18 cellular contexts compared by ENCODE assay signal in genomic region chr4:37482236-37482635, GRCh38.
DNase-seq lines count a peak whose midpoint lies in the region; ATAC-seq, FAIRE-seq and TF ChIP-seq lines count a peak whose summit lies in the region.
"Had no signal": no experiment of that assay in that cellular context is flagged by ENCODE, and none has a peak within 500 bp of the region (broad histone marks: within the 10 kb centered on the region; RNA-seq: fewer than 3 reads in every experiment).

No MANE protein-coding gene starts in this region.

- H3K4me1 ChIP-seq in Peyer's patch: peaks cover 0 to 12% (median 0%) of the 10 kb centered on the region in 4 donors
- H3K4me1 ChIP-seq in kidney (ENCODE audit: control insufficient read depth in 1 of 2, insufficient read depth in 1 of 2, low read depth in 1 of 2, low read length in 2 of 2): peaks cover 8 to 29% of the 10 kb centered on the region in 2 donors
- peaks cover 0 to 40% (median 27%) of the 10 kb centered on the region in 5 donors for H3K4me1 ChIP-seq in subcutaneous abdominal adipose tissue (ENCODE audit: control insufficient read depth in 5 of 5, insufficient read depth in 5 of 5, low read length in 5 of 5)
- no peaks in the 10 kb centered on the region for H3K4me1 ChIP-seq in adrenal gland (replicated peaks in 1 of 2)

- no peaks in the 10 kb centered on the region for H3K27me3 ChIP-seq in Peyer's patch
- no peaks in the 10 kb centered on the region for H3K27me3 ChIP-seq in subcutaneous abdominal adipose tissue (ENCODE audit: control insufficient read depth in 5 of 5, insufficient read depth in 4 of 5, low read length in 5 of 5)
- no peaks in the 10 kb centered on the region for H3K27me3 ChIP-seq in adrenal gland
- H3K27me3 ChIP-seq: BLaER1 treated with 17β-estradiol and CSF1 and Interleukin-3, amounts not matched to agents 10 nM and 100 nM had no signal

- H3K27ac ChIP-seq in Peyer's patch (peak overlapping the region in 3 of 4 donors; percentile 24 to 80 (median 47)), kidney (ENCODE audit: low read depth in 2 of 2, low read length in 2 of 2) (peak overlapping the region; percentile 39 to 67), subcutaneous abdominal adipose tissue (ENCODE audit: low read depth, low read length) (peak overlapping the region; percentile 73), adrenal gland (no peak overlapping the region)
- H3K27ac ChIP-seq: BLaER1 treated with 17β-estradiol and CSF1 and Interleukin-3, amounts not matched to agents 10 nM and 100 nM had no signal

- H3K4me1 Mint-ChIP-seq in neural crest cell: peaks cover 21% of the 10 kb centered on the region

- WGBS in adrenal gland, 4 donors: 60 to 93% (median 79%) methylated on average over 1 of the region's 1 CpG

- TF ChIP-seq POLR2A in Peyer's patch (IDR thresholded peaks at IDR 0.05): no peak
- no peak for TF ChIP-seq POLR2A in adrenal gland (IDR thresholded peaks at IDR 0.05)

- peaks cover 12% of the 10 kb centered on the region for H3K36me3 Mint-ChIP-seq in neural crest cell (ENCODE audit: low read depth)
- H3K36me3 Mint-ChIP-seq: CD8-positive, alpha-beta T cell had no signal

- no peak for FAIRE-seq in kidney (lab: Jason Lieb, UNC)
- FAIRE-seq: GM12878 had no signal

- H3K9me3 Mint-ChIP-seq in neural crest cell: peaks cover 5% of the 10 kb centered on the region
- H3K9me3 Mint-ChIP-seq: CD8-positive, alpha-beta T cell had no signal

- H3K27ac Mint-ChIP-seq in neural crest cell (ENCODE audit: unreplicated experiment): peak overlapping the region; percentile 53
- H3K27ac Mint-ChIP-seq: B cell; CD8-positive, alpha-beta T cell had no signal

- TF ChIP-seq CTCF in Peyer's patch (IDR thresholded peaks at IDR 0.05) (no peak), kidney (IDR thresholded peaks at IDR 0.05; ENCODE audit: borderline replicate concordance, extremely low read depth, insufficient read depth) (no peak), neural crest cell (conservative IDR thresholded peaks at IDR 0.05) (no peak), adrenal gland (IDR thresholded peaks at IDR 0.05) (no peak)

- no peak overlapping the region for H3K9ac ChIP-seq in kidney (ENCODE audit: low read length in 2 of 2)
- no peak overlapping the region for H3K9ac ChIP-seq in subcutaneous abdominal adipose tissue (ENCODE audit: low read length in 5 of 5)
- H3K9ac ChIP-seq: BLaER1 treated with 17β-estradiol and CSF1 and Interleukin-3, amounts not matched to agents 10 nM and 100 nM had no signal

- no peak for ATAC-seq in HG03097 (IDR thresholded peaks at IDR 0.05; ENCODE audit: low FRiP score, unreplicated experiment)
- ATAC-seq: CD8-positive, alpha-beta T cell; GM12878; HCT116 had no signal

- H3K36me3 ChIP-seq in Peyer's patch (no peaks in the 10 kb centered on the region), kidney (ENCODE audit: control insufficient read depth in 1 of 2, insufficient read depth in 2 of 2, low read length in 2 of 2) (no peaks in the 10 kb centered on the region), subcutaneous abdominal adipose tissue (ENCODE audit: control insufficient read depth in 5 of 5, insufficient read depth in 5 of 5, low read length in 5 of 5) (no peaks in the 10 kb centered on the region), adrenal gland (replicated peaks in 1 of 2) (no peaks in the 10 kb centered on the region)
- H3K36me3 ChIP-seq: BLaER1 treated with 17β-estradiol and CSF1 and Interleukin-3, amounts not matched to agents 10 nM and 100 nM had no signal

- no peaks in the 10 kb centered on the region for H3K27me3 Mint-ChIP-seq in neural crest cell (ENCODE audit: low read depth)

- no peak overlapping the region for H3K4me3 ChIP-seq in Peyer's patch
- H3K4me3 ChIP-seq in kidney (ENCODE audit: low read length in 2 of 2): no peak overlapping the region
- H3K4me3 ChIP-seq in subcutaneous abdominal adipose tissue (ENCODE audit: low read depth in 1 of 5, low read length in 5 of 5): no peak overlapping the region
- H3K4me3 ChIP-seq in adrenal gland: no peak overlapping the region
- H3K4me3 ChIP-seq: BLaER1 treated with 17β-estradiol and CSF1 and Interleukin-3, amounts not matched to agents 10 nM and 100 nM; GM12878 had no signal

- peak in 1 of 3 donors; percentile 61 for DNase-seq in Peyer's patch
- no peak for DNase-seq in kidney
- no peak for DNase-seq in neural crest cell (ENCODE audit: low read depth, low spot score)
- no peak for DNase-seq in adrenal gland
- no peak for DNase-seq in stimulated activated CD4-positive, alpha-beta T cell treated with anti-CD3 and anti-CD28 coated beads, Interleukin-4, amount 100 ng/mL, for 4 hours
- DNase-seq: 8988T; Calu3; CD8-positive, alpha-beta T cell; DMS79 treated with DMSO at 0.1 percent for 48 hours; GF-D8; GOT3; H7 had no signal

- no peak overlapping the region for H3K4me3 Mint-ChIP-seq in neural crest cell
- H3K4me3 Mint-ChIP-seq: B cell; CD8-positive, alpha-beta T cell had no signal

- intact Hi-C loops in kidney (cut with DNase I) (no loop called here), adrenal gland (cut with DNase I) (no loop called here)

- H3K9me3 ChIP-seq in Peyer's patch (no peaks in the 10 kb centered on the region), kidney (ENCODE audit: control insufficient read depth in 1 of 2, low read length in 2 of 2) (no peaks in the 10 kb centered on the region), subcutaneous abdominal adipose tissue (ENCODE audit: control insufficient read depth in 5 of 5, low read length in 5 of 5) (no peaks in the 10 kb centered on the region), adrenal gland (replicated peaks in 1 of 3) (no peaks in the 10 kb centered on the region)

Comparison
In these comparisons a context has a peak if more than half of its experiments do, and no peak if none do; other contexts are left out.
1. H3K27ac ChIP-seq: peak in Peyer's patch (3 of 4), kidney (2 of 2) and subcutaneous abdominal adipose tissue (single experiment); none in adrenal gland (0 of 5).